Comparison of ENCODE assay signal across 8 cellular contexts in the genomic region with DNA sequence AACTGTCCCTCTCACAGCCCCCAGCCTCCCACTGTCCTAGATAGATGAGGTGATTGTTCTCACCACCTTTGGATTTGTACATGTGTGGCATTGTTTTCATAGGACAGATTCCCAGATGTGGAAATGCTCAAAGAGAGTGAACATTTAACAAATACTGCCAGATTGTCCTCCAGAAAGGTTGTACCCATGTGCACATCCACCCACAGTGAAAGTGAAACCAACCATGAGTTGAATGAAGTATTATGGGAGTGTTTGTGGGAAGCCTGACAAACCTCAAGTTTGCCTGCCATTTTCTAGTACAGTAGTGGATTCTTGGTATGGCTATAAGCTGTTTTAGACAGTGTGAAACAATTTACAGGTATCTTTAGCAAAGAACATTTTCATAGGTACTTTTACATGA. TPM values are rescaled to one million over a fixed set of nuclear protein-coding genes. Genes with fewer than 3 reads are reported as not detected.
DNase-seq lines count a peak whose midpoint lies in the region; ATAC-seq, FAIRE-seq and TF ChIP-seq lines count a peak whose summit lies in the region.

No MANE protein-coding gene starts in this region.

- TF ChIP-seq EP300 in HepG2 (IDR thresholded peaks at IDR 0.05; ENCODE audit: low read depth in 2 of 2, low read length in 2 of 2) (no peak), HepG2 (CRISPR knock-in tag; IDR thresholded peaks at IDR 0.05; ENCODE audit: borderline replicate concordance) (no peak)

- BruUV-seq in HepG2 (replicated peaks; lab: Mats Ljungman, UMichigan), result no TSS peak

- no peaks in the 10 kb centered on the region for H3K27me3 ChIP-seq in HepG2 (ENCODE audit: control insufficient read depth in 1 of 2, insufficient read depth in 2 of 2, low read length in 2 of 2)
- H3K27me3 ChIP-seq in esophagus squamous epithelium, result no peaks in the 10 kb centered on the region

- POLR2A ChIA-PET in HepG2 (lab: Yijun Ruan, JAX), result no interaction called here

- no peaks in the 10 kb centered on the region for H3K9me3 ChIP-seq in HepG2 (ENCODE audit: low read length)
- H3K9me3 ChIP-seq in esophagus squamous epithelium, result no peaks in the 10 kb centered on the region

- intact Hi-C loops in HepG2 (cut with micrococcal nuclease; ENCODE audit: unreplicated experiment) (no loop called here), esophagus squamous epithelium (cut with DNase I) (no loop called here)

- H4K20me1 ChIP-seq in HepG2 (ENCODE audit: insufficient read depth, low read length), result no peaks in the 10 kb centered on the region

- in situ Hi-C loops in HepG2 (cut with HindIII; ENCODE audit: extremely low pct_ligation_motif_present, low pct_unique_long_range_greater_than_20kb), result no loop called here

- H3K4me1 ChIP-seq in HepG2 (ENCODE audit: insufficient read depth, low read length), result no peaks in the 10 kb centered on the region
- H3K4me1 ChIP-seq in esophagus squamous epithelium, result peaks cover 0 to 23% (median 3%) of the 10 kb centered on the region in 3 donors

- TF ChIP-seq CTCF in WI38 (IDR thresholded peaks at IDR 0.05; ENCODE audit: low read depth, low read length) (no peak), HepG2 (CRISPR knock-in tag; IDR thresholded peaks at IDR 0.05) (no peak), esophagus squamous epithelium (IDR thresholded peaks at IDR 0.05) (no peak)

- ATAC-seq in GM18498 (IDR thresholded peaks at IDR 0.05; ENCODE audit: unreplicated experiment) (peak; percentile 46), HG02763 (IDR thresholded peaks at IDR 0.05; ENCODE audit: unreplicated experiment) (peak; percentile 53), HepG2 (no peak; the same call in 1 of the 3 replicates), HG02840 (IDR thresholded peaks at IDR 0.05; ENCODE audit: low FRiP score, unreplicated experiment) (no peak)

- DNase-seq in HepG2 (ENCODE audit: low spot score) (peak; percentile 7), esophagus squamous epithelium (lab: John Stamatoyannopoulos, UW) (no peak), inferior parietal cortex (ENCODE audit: extremely low spot score) (no peak), retina (no peak)

- no peak for TF ChIP-seq POLR2A in HepG2 (IDR thresholded peaks at IDR 0.05; ENCODE audit: insufficient read depth in 1 of 2, low read depth in 2 of 2, low read length in 2 of 2)
- no peak for TF ChIP-seq POLR2A in esophagus squamous epithelium (IDR thresholded peaks at IDR 0.05)

- H3K4me3 ChIP-seq in WI38 (ENCODE audit: low read depth, low read length) (0 out of 2 replicates have a peak overlapping the region, but pooled peaks have one; percentile 6), HepG2 (replicated peaks in 1 of 3; ENCODE audit: insufficient read depth in 1 of 3, low read depth in 2 of 3, low read length in 3 of 3) (no peak overlapping the region), esophagus squamous epithelium (no peak overlapping the region)

- CTCF ChIA-PET in HepG2 (lab: Yijun Ruan, JAX; ENCODE audit: low intra/inter-chr PET ratio, low total read pairs), result no interaction called here

- no peak for FAIRE-seq in HepG2 (lab: Jason Lieb, UNC)

- H3K27ac ChIP-seq in HepG2 (ENCODE audit: extremely low read length, insufficient read depth, low read length), result no peak overlapping the region
- no peak overlapping the region for H3K27ac ChIP-seq in esophagus squamous epithelium

- no peak overlapping the region for H3K9ac ChIP-seq in HepG2 (ENCODE audit: insufficient read depth, low read depth, low read length)

- no peak overlapping the region for H2AFZ ChIP-seq in HepG2 (ENCODE audit: low read length)

- H3K79me2 ChIP-seq in HepG2 (ENCODE audit: insufficient read depth, low read length), result no peaks in the 10 kb centered on the region

- TF ChIP-seq RAD21 in HepG2 (CRISPR knock-in tag; IDR thresholded peaks at IDR 0.05), result no peak

- H3K36me3 ChIP-seq in HepG2 (replicated peaks in 1 of 2; ENCODE audit: control insufficient read depth in 1 of 2, insufficient read depth in 2 of 2, low read length in 2 of 2), result no peaks in the 10 kb centered on the region
- H3K36me3 ChIP-seq in esophagus squamous epithelium, result no peaks in the 10 kb centered on the region

- H3K4me2 ChIP-seq in HepG2 (ENCODE audit: low read depth, low read length), result peak overlapping the region; percentile 49; the same call in 1 of the 2 replicates

TF ChIP-seq in HepG2, 621 proteins besides CTCF, POLR2A, EP300 and RAD21:
- TF ChIP-seq ZNF644 (CRISPR knock-in tag; IDR thresholded peaks at IDR 0.05; ENCODE audit: low read depth) (0 out of 2 replicates have a peak, but pooled peaks have one; percentile 35), ZNF33A (CRISPR knock-in tag; IDR thresholded peaks at IDR 0.05; ENCODE audit: borderline replicate concordance) (no peak)
- TF ChIP-seq, protein P1, sequence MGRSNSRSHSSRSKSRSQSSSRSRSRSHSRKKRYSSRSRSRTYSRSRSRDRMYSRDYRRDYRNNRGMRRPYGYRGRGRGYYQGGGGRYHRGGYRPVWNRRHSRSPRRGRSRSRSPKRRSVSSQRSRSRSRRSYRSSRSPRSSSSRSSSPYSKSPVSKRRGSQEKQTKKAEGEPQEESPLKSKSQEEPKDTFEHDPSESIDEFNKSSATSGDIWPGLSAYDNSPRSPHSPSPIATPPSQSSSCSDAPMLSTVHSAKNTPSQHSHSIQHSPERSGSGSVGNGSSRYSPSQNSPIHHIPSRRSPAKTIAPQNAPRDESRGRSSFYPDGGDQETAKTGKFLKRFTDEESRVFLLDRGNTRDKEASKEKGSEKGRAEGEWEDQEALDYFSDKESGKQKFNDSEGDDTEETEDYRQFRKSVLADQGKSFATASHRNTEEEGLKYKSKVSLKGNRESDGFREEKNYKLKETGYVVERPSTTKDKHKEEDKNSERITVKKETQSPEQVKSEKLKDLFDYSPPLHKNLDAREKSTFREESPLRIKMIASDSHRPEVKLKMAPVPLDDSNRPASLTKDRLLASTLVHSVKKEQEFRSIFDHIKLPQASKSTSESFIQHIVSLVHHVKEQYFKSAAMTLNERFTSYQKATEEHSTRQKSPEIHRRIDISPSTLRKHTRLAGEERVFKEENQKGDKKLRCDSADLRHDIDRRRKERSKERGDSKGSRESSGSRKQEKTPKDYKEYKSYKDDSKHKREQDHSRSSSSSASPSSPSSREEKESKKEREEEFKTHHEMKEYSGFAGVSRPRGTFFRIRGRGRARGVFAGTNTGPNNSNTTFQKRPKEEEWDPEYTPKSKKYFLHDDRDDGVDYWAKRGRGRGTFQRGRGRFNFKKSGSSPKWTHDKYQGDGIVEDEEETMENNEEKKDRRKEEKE (IDR thresholded peaks at IDR 0.05), result no peak

RNA-seq across cellular contexts. Expression of a gene that starts 42.7 kb away (rescaled TPM):
- total RNA-seq in HepG2 (2016; rRNA removed; fragmentation: Illumina TruSeq; extraction: Trizol), result 0.13 and 0.18 TPM in 2 replicates
- total RNA-seq in HepG2 (2016; cell fraction: cytosol; rRNA removed; fragmentation: Illumina TruSeq; extraction: Trizol; ENCODE audit: low read depth), result not detected in 2 replicates
- 0.24 and 0.32 TPM in 2 replicates for total RNA-seq in HepG2 (2016; cell fraction: insoluble cytoplasmic fraction; rRNA removed; fragmentation: Illumina TruSeq; extraction: Trizol)
- total RNA-seq in HepG2 (2016; cell fraction: membrane; rRNA removed; fragmentation: Illumina TruSeq; extraction: Trizol), result 0.17 and 0.49 TPM in 2 replicates
- total RNA-seq in HepG2 (2016; cell fraction: nucleus; rRNA removed; fragmentation: Illumina TruSeq; extraction: Trizol), result 0.41 TPM in 1 of 2 replicates, not detected in the other
- polyA plus RNA-seq in HepG2 (2011; rRNA removed), result 0.36 and 0.48 TPM in 2 replicates
- polyA plus RNA-seq in HepG2 (2011; cell fraction: cytosol; rRNA removed), result 0.09 and 0.44 TPM in 2 replicates
- polyA plus RNA-seq in HepG2 (2011; cell fraction: nucleus; rRNA removed), result 0.34 and 0.47 TPM in 2 replicates
- 0.15 and 0.28 TPM in 2 replicates for polyA plus RNA-seq in HepG2 (2012)
- 0.19 and 0.32 TPM in 2 replicates for polyA plus RNA-seq in HepG2 (2016; cell fraction: cytosol; fragmentation: Illumina TruSeq; extraction: Trizol; ENCODE audit: low read depth)
- polyA plus RNA-seq in HepG2 (2016; cell fraction: insoluble cytoplasmic fraction; fragmentation: Illumina TruSeq; extraction: Trizol; ENCODE audit: low read depth), result 0.36 and 0.38 TPM in 2 replicates
- 0.35 and 0.37 TPM in 2 replicates for polyA plus RNA-seq in HepG2 (2016; cell fraction: membrane; fragmentation: Illumina TruSeq; extraction: Trizol; ENCODE audit: low read depth)
- 0.61 and 1.2 TPM in 2 replicates for polyA plus RNA-seq in HepG2 (2016; cell fraction: nucleus; fragmentation: Illumina TruSeq; extraction: Trizol; ENCODE audit: insufficient read depth, low read depth)
- polyA minus RNA-seq in HepG2 (2011; rRNA and poly(A)+ RNA removed; ENCODE audit: low replicate concordance), result 0.10 TPM in 1 of 2 replicates, not detected in the other
- polyA minus RNA-seq in HepG2 (2011; cell fraction: cytosol; rRNA and poly(A)+ RNA removed), result not detected in 2 replicates
- 0.25 and 0.26 TPM in 2 replicates for polyA minus RNA-seq in HepG2 (2011; cell fraction: nucleus; rRNA and poly(A)+ RNA removed)
- total RNA-seq in esophagus squamous epithelium, result 10 to 100 TPM in 1 of 4 donors, 1 to 10 TPM in 3; 5.8 to 12.0 (median 7.3) TPM

Comparison
In these comparisons a context has a peak if more than half of its experiments do, and no peak if none do; other contexts are left out.
1. ATAC-seq: peak in GM18498 (single experiment) and HG02763 (single experiment); none in HepG2 (single experiment) and HG02840 (single experiment).